Comparison of ENCODE assay signal across 8 cellular contexts in genomic region chr4:182918044-182918607, GRCh38. TPM values are rescaled to one million over a fixed set of nuclear protein-coding genes. Genes with fewer than 3 reads are reported as not detected.
DNase-seq lines count a peak whose midpoint lies in the region; ATAC-seq and TF ChIP-seq lines count a peak whose summit lies in the region.

No MANE protein-coding gene starts in this region.

- no peaks in the 10 kb centered on the region for H3K9me3 ChIP-seq in adipocyte (ENCODE audit: control insufficient read depth, low read length)
- no peaks in the 10 kb centered on the region for H3K9me3 ChIP-seq in liver (ENCODE audit: control insufficient read depth in 4 of 4, low read length in 3 of 4)
- no peaks in the 10 kb centered on the region for H3K9me3 ChIP-seq in upper lobe of right lung

- peaks cover 26% of the 10 kb centered on the region for H3K79me2 ChIP-seq in ACC112 (ENCODE audit: control insufficient read depth, insufficient read depth, low read length, unreplicated experiment)

- H3K4me3 ChIP-seq in ACC112 (ENCODE audit: low read depth, low read length) (peak overlapping the region; percentile 88), adipocyte (ENCODE audit: low read length) (peak overlapping the region; percentile 92), liver (ENCODE audit: low read depth in 1 of 3, low read length in 3 of 3) (peak overlapping the region; percentile 64 to 94 (median 82)), upper lobe of right lung (peak overlapping the region; percentile 80)

- H3K27me3 ChIP-seq in ACC112 (ENCODE audit: insufficient read depth, low read length) (no peaks in the 10 kb centered on the region), adipocyte (replicated peaks; ENCODE audit: control insufficient read depth, insufficient read depth, low read length) (no peaks in the 10 kb centered on the region), liver (ENCODE audit: control insufficient read depth in 4 of 4, insufficient read depth in 4 of 4, low read length in 3 of 4) (no peaks in the 10 kb centered on the region), upper lobe of right lung (no peaks in the 10 kb centered on the region)

- TF ChIP-seq CTCF in liver (IDR thresholded peaks at IDR 0.05; ENCODE audit: low read depth, low read length, missing input control) (no peak), upper lobe of right lung (IDR thresholded peaks at IDR 0.05) (no peak)

- no peak for DNase-seq in adipocyte (ENCODE audit: low read depth)
- no peak for DNase-seq in upper lobe of right lung
- no peak for DNase-seq in central memory CD4-positive, alpha-beta T cell
- no peak for DNase-seq in NCI-H1092 (lab: John Stamatoyannopoulos, UW)

- peak overlapping the region; percentile 96 for H2AFZ ChIP-seq in ACC112 (ENCODE audit: low read length, unreplicated experiment)

- ATAC-seq in GM19035 (IDR thresholded peaks at IDR 0.05; ENCODE audit: unreplicated experiment) (peak; percentile 18), HG03196 (IDR thresholded peaks at IDR 0.05; ENCODE audit: unreplicated experiment) (peak; percentile 25), upper lobe of right lung (no peak)

- intact Hi-C loops in upper lobe of right lung (cut with DNase I) = no loop called here

- TF ChIP-seq RAD21 in liver (IDR thresholded peaks at IDR 0.05) = no peak

- H3K27ac ChIP-seq in ACC112 (ENCODE audit: low read depth, low read length) (peak overlapping the region; percentile 66; the same call in 1 of the 2 replicates), liver (ENCODE audit: low read depth in 1 of 2, low read length in 2 of 2) (peak overlapping the region; percentile 92 to 100), upper lobe of right lung (peak overlapping the region; percentile 97)

- WGBS in liver = 10% methylated on average over 12 of the region's 12 CpGs

- peak overlapping the region; percentile 96 for H3K9ac ChIP-seq in adipocyte (ENCODE audit: low read length)
- H3K9ac ChIP-seq in liver (ENCODE audit: low read depth in 1 of 2, low read length in 2 of 2) = peak overlapping the region; percentile 51 to 69

- H3K4me1 ChIP-seq in ACC112 (ENCODE audit: control insufficient read depth, insufficient read depth, low read length, unreplicated experiment) (peaks cover 23% of the 10 kb centered on the region), adipocyte (ENCODE audit: control insufficient read depth, insufficient read depth, low read length) (peaks cover 18% of the 10 kb centered on the region), liver (ENCODE audit: control insufficient read depth in 4 of 4, insufficient read depth in 4 of 4, low read length in 3 of 4) (peaks cover 1 to 40% (median 20%) of the 10 kb centered on the region in 4 donors), upper lobe of right lung (peaks cover 17% of the 10 kb centered on the region)

- H3K36me3 ChIP-seq in ACC112 (ENCODE audit: insufficient read depth, low read length) (peaks cover 13% of the 10 kb centered on the region; the same call in 1 of the 2 replicates), adipocyte (ENCODE audit: control insufficient read depth, insufficient read depth, low read length, severe bottlenecking) (peaks cover 22% of the 10 kb centered on the region), liver (ENCODE audit: control insufficient read depth in 4 of 4, insufficient read depth in 3 of 4, low read depth in 1 of 4, low read length in 3 of 4) (peaks cover 5 to 15% (median 13%) of the 10 kb centered on the region in 4 donors), upper lobe of right lung (peaks cover 22% of the 10 kb centered on the region)

TF ChIP-seq in liver, 16 proteins besides CTCF, POLR2A, EP300 and RAD21:
- no peak for TF ChIP-seq RXRA (IDR thresholded peaks at IDR 0.05)
- no peak for TF ChIP-seq JUND (IDR thresholded peaks at IDR 0.05)
- no peak for TF ChIP-seq YY1 (IDR thresholded peaks at IDR 0.05)
- no peak for TF ChIP-seq SP1 (IDR thresholded peaks at IDR 0.05)
- no peak for TF ChIP-seq NR2F2 (IDR thresholded peaks at IDR 0.05)
- no peak for TF ChIP-seq REST (IDR thresholded peaks at IDR 0.05)
- no peak for TF ChIP-seq ATF3 (IDR thresholded peaks at IDR 0.05)
- no peak for TF ChIP-seq EGR1 (IDR thresholded peaks at IDR 0.05; ENCODE audit: low read depth in 2 of 2)
- TF ChIP-seq FOXA1 (IDR thresholded peaks at IDR 0.05) = no peak
- no peak for TF ChIP-seq MAX (IDR thresholded peaks at IDR 0.05)
- no peak for TF ChIP-seq HNF4G (IDR thresholded peaks at IDR 0.05)
- no peak for TF ChIP-seq GABPA (IDR thresholded peaks at IDR 0.05 in 1 of 2, conservative IDR thresholded peaks at IDR 0.05 in 1 of 2)
- TF ChIP-seq HNF4A (conservative IDR thresholded peaks at IDR 0.05) = no peak
- TF ChIP-seq TAF1 (conservative IDR thresholded peaks at IDR 0.05) = no peak

RNA-seq across cellular contexts. Expression of gene DCTD, which starts 0.9 kb away (rescaled TPM):
- total RNA-seq in liver (10 to 100 TPM; 39.6 to 52.9 TPM), upper lobe of right lung (88.6 TPM)
- 10 to 100 TPM; 36.9 to 49.7 TPM for polyA plus RNA-seq in liver
